Comparison of ENCODE assay signal across 17 cellular contexts in the genomic region with DNA sequence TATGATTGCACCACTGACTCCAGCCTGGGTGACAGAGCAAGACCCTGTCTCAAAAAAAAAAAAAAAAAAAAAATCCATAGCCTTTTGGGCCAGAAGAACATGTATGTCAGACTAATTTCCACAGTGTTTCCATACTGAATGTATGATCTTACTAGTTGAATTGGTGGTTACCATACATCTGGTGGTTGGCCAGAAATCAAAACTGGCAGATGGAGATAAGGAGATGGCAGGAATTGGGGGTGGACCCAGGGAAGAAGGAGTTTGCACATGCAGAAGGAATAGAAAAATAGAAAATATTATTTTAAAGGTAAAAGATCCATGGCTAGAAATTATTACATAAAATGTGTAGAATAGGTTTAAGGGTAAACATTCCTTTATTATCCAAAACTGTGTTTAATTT. TPM values are rescaled to one million over a fixed set of nuclear protein-coding genes. Genes with fewer than 3 reads are reported as not detected.
DNase-seq lines count a peak whose midpoint lies in the region; ATAC-seq and TF ChIP-seq lines count a peak whose summit lies in the region.
"Had no signal": no experiment of that assay in that cellular context is flagged by ENCODE, and none has a peak within 500 bp of the region (broad histone marks: within the 10 kb centered on the region; RNA-seq: fewer than 3 reads in every experiment).

No MANE protein-coding gene starts in this region.

- peaks cover 0 to 14% (median 12%) of the 10 kb centered on the region in 4 donors for H3K4me1 ChIP-seq in esophagus muscularis mucosa

- no peak for TF ChIP-seq POLR2A in esophagus muscularis mucosa (IDR thresholded peaks at IDR 0.05; ENCODE audit: low read depth)

- no peaks in the 10 kb centered on the region for H3K9me3 ChIP-seq in esophagus muscularis mucosa
- H3K9me3 ChIP-seq: A549, Caco-2 had no signal

- peak; percentile 67 for DNase-seq in NCI-H2171 treated with DMSO at 0.1 percent for 48 hours (lab: John Stamatoyannopoulos, UW)
- DNase-seq in NCI-H2171 (lab: John Stamatoyannopoulos, UW), result no peak
- DNase-seq in DMS 273 (lab: John Stamatoyannopoulos, UW; ENCODE audit: unreplicated experiment), result peak; percentile 92
- DNase-seq in NCI-H1694 treated with DMSO at 0.1 percent for 48 hours (lab: John Stamatoyannopoulos, UW), result peak; percentile 59
- peak; percentile 2 for DNase-seq in esophagus muscularis mucosa (ENCODE audit: extremely low spot score)
- DNase-seq: AML-193; Caco-2; CD4-positive, alpha-beta T cell; DMS79 treated with DMSO at 0.1 percent for 48 hours; H9; IMR-90 had no signal

- no peak overlapping the region for H3K27ac ChIP-seq in esophagus muscularis mucosa (replicated peaks in 1 of 4)
- H3K27ac ChIP-seq: 22Rv1, A549, C4-2B had no signal

- intact Hi-C loops in esophagus muscularis mucosa (cut with DNase I), result no loop called here

- H3K27me3 ChIP-seq in esophagus muscularis mucosa, result no peaks in the 10 kb centered on the region

- no peaks in the 10 kb centered on the region for H3K36me3 ChIP-seq in esophagus muscularis mucosa

- TF ChIP-seq EP300 in esophagus muscularis mucosa (IDR thresholded peaks at IDR 0.05), result no peak

- H3K4me3 ChIP-seq in esophagus muscularis mucosa, result no peak overlapping the region
- H3K4me3 ChIP-seq: A549, GM12878 had no signal

- ATAC-seq in HG02973 (IDR thresholded peaks at IDR 0.05; ENCODE audit: unreplicated experiment), result no peak
- no peak for ATAC-seq in HG03521 (IDR thresholded peaks at IDR 0.05; ENCODE audit: unreplicated experiment)
- ATAC-seq: A549, GM12878 had no signal

- TF ChIP-seq CTCF in esophagus muscularis mucosa (IDR thresholded peaks at IDR 0.05), result no peak

RNA-seq across cellular contexts. Expression of a gene that starts 3.7 kb away (rescaled TPM):
- not detected for total RNA-seq in esophagus muscularis mucosa
- total RNA-seq: CD4-positive, alpha-beta T cell; GM12878; IMR-90 had no signal
